8 cellular contexts compared by ENCODE assay signal in the genomic region with DNA sequence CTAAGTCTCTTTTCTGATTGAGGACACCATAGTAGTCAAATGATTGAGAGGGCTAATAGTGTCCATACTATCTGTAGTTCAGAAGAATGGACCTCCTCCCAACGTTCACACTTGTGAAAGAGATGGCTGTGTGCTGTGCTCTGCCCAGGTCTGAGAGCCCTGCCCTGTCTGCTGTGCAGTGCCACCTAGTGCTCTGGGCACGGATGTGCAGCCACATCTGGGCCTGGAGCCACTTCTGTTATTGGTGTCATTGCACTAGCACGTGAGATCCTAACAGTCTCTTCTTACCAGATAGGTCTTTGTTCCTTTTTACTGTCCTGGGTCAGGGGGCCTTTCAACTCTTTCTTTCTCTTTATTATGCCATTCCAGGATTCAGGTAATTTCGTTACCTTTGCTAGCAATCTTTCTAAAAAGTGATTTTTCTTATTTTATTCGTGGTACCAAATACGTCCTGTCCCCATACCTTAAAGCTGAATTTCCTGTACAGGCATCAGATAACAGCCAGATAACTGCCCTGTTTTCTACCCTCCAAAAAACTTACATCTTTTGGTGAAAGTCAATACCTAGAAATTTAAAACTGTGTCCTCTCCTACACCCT. TPM values are rescaled to one million over a fixed set of nuclear protein-coding genes. Genes with fewer than 3 reads are reported as not detected.
DNase-seq lines count a peak whose midpoint lies in the region; TF ChIP-seq lines count a peak whose summit lies in the region.

No MANE protein-coding gene starts in this region.

- H3K4me3 ChIP-seq in HFF-Myc (replicated peaks; ENCODE audit: low read depth, low read length) = no peak overlapping the region
- H3K4me3 ChIP-seq in uterus = no peak overlapping the region

- DNase-seq in Daoy (ENCODE audit: low read depth) (peak; percentile 79), HFF-Myc (ENCODE audit: extremely low read depth, low read depth) (peak; percentile 56), NCI-H1105 (lab: John Stamatoyannopoulos, UW) (peak; percentile 54), SKM-1 (lab: John Stamatoyannopoulos, UW; ENCODE audit: unreplicated experiment) (peak; percentile 91), cardiac septum (ENCODE audit: low spot score) (peak; percentile 93), pulmonary artery endothelial cell (ENCODE audit: low read depth, low spot score) (peak; percentile 65), uterus (peak; percentile 88 to 90)
- peak; percentile 76 for DNase-seq in activated naive CD4-positive, alpha-beta T cell treated with anti-CD3 and anti-CD28 coated beads, Interleukin-2, amount 50 U/mL, for 16 hours

- intact Hi-C loops in cardiac septum (cut with DNase I) (loop anchor here (1.0 kb wide), 1 partner anchor 71 kb away; a partner anchor contains a TSS), uterus (cut with DNase I; ENCODE audit: low total_unique reads) (loop anchor here (5.0 kb wide), 1 partner anchor 67 kb away; no protein-coding TSS in a partner anchor)

- peak overlapping the region; percentile 84 to 89 for H3K27ac ChIP-seq in uterus

- TF ChIP-seq CTCF in HFF-Myc (IDR thresholded peaks at IDR 0.05; ENCODE audit: low read depth, low read length, missing control alignments) (peak; percentile 95), uterus (IDR thresholded peaks at IDR 0.05) (peak; percentile 87 to 94 (median 92))

- peak in 1 of 2 donors; percentile 13 for TF ChIP-seq POLR2A in uterus (IDR thresholded peaks at IDR 0.05)

- no peaks in the 10 kb centered on the region for H3K36me3 ChIP-seq in uterus

- H3K4me1 ChIP-seq in uterus = peaks cover 6 to 17% of the 10 kb centered on the region in 2 donors

- H3K27me3 ChIP-seq in uterus = no peaks in the 10 kb centered on the region

- H3K9me3 ChIP-seq in uterus = no peaks in the 10 kb centered on the region

RNA-seq across cellular contexts. Expression of a gene that starts 21.7 kb away (rescaled TPM):
- total RNA-seq in Daoy (2014; rRNA removed; shearing (Covaris generic)) = 31.0 and 34.6 TPM in 2 replicates
- total RNA-seq in cardiac septum = 35.2 TPM
- total RNA-seq in pulmonary artery endothelial cell = 20.7 and 37.0 TPM in 2 replicates
- 10 to 100 TPM; 35.9 to 70.1 (median 61.3) TPM for total RNA-seq in uterus

RNA-seq across cellular contexts. Expression of a gene that starts 25.7 kb away (rescaled TPM):
- 3.2 and 3.3 TPM in 2 replicates for total RNA-seq in Daoy (2014; rRNA removed; shearing (Covaris generic))
- total RNA-seq in cardiac septum (9.8 TPM), pulmonary artery endothelial cell (24.5 and 26.0 TPM in 2 replicates), uterus (100 to 1,000 TPM in 1 of 4 donors, 10 to 100 TPM in 3; 12.9 to 364 (median 36.7) TPM)
